In the genomic region with DNA sequence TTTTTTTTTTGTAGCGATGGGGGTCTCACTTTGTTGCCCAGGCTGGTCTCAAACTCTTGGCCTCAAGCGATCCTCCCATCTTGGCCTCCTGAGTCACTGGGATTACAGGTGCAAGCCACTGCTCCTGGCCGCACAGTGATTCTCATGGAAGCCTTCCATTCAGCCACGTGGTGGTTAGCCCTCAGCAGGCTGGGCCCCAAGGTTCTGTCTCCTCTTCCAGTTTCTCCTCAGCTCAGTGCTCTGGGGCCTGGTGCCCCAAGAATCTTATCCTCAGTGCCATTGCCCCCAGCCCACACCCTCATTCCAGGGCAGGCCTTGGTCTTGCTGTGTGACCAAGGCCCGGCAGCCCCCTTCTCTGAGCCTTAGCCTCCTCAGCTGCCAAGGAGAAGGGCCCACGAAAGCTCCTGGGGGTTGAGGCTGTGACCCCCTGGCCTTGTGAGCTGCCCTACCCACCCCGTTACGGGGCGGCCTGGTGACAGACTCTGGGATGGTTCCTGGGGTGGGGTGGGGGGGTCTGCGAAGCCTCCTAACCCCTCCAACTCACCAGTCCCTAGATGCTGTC, we compare ENCODE assay signal across 20 cellular contexts.
"Had no signal": no experiment of that assay in that cellular context is flagged by ENCODE, and none has a peak within 500 bp of the region (broad histone marks: within the 10 kb centered on the region; RNA-seq: fewer than 3 reads in every experiment).

No MANE protein-coding gene starts in this region.

- H3K4me1 Mint-ChIP-seq: activated CD4-positive, alpha-beta T cell treated with anti-CD3 and anti-CD28 coated beads, Interleukin-2, amount 10 ng/mL, durations not matched to agents 7 days and 5 days had no signal

- H3K36me3 ChIP-seq: colonic mucosa, thoracic aorta had no signal

- ATAC-seq: activated naive CD4-positive, alpha-beta T cell treated with anti-CD3 and anti-CD28 coated beads, Interleukin-2, amount 50 U/mL, for 72 hours; naive thymus-derived CD8-positive, alpha-beta T cell; WTC11 had no signal

- H3K27me3 ChIP-seq: cardiac muscle cell, colonic mucosa, esophagus squamous epithelium, hepatocyte, right atrium auricular region had no signal

- H3K9me3 ChIP-seq: colonic mucosa, esophagus squamous epithelium, left ventricle myocardium inferior, right atrium auricular region, thoracic aorta had no signal

- DNase-seq: activated CD4-positive, alpha-beta T cell treated with anti-CD3 and anti-CD28 coated beads, Interleukin-2, amount 10 ng/mL, durations not matched to agents 7 days and 5 days; activated CD8-positive, alpha-beta memory T cell treated with anti-CD3 and anti-CD28 coated beads for 24 hours; colonic mucosa; effector CD4-positive, alpha-beta T cell; esophagus squamous epithelium; kidney; left ventricle myocardium inferior; nucleus accumbens; stimulated activated CD4-positive, alpha-beta T cell treated with anti-CD3 and anti-CD28 coated beads, Interleukin-4, amount 100 ng/mL, for 4 hours; stimulated activated CD8-positive, alpha-beta memory T cell treated with anti-CD3 and anti-CD28 coated beads, Interleukin-4, amount 100 ng/mL, for 48 hours had no signal

- H3K27ac Mint-ChIP-seq: activated CD4-positive, alpha-beta T cell treated with anti-CD3 and anti-CD28 coated beads, Interleukin-2, amount 10 ng/mL, durations not matched to agents 7 days and 5 days; naive thymus-derived CD8-positive, alpha-beta T cell; stimulated activated naive CD8-positive, alpha-beta T cell treated with anti-CD3 and anti-CD28 coated beads, Interleukin-15, Interleukin-2, amounts not matched to agents 100 ng/mL and 50 ng/mL, for 24 hours; WTC11 had no signal

- H3K9me3 Mint-ChIP-seq: activated naive CD4-positive, alpha-beta T cell treated with anti-CD3 and anti-CD28 coated beads, Interleukin-2, amount 50 U/mL, for 72 hours; naive thymus-derived CD8-positive, alpha-beta T cell; stimulated activated naive CD8-positive, alpha-beta T cell treated with anti-CD3 and anti-CD28 coated beads, Interleukin-15, Interleukin-2, amounts not matched to agents 100 ng/mL and 50 ng/mL, for 24 hours had no signal

- H3K36me3 Mint-ChIP-seq: naive thymus-derived CD8-positive, alpha-beta T cell had no signal

- H3K27me3 Mint-ChIP-seq: activated CD4-positive, alpha-beta T cell treated with anti-CD3 and anti-CD28 coated beads, Interleukin-2, amount 10 ng/mL, durations not matched to agents 7 days and 5 days; naive thymus-derived CD8-positive, alpha-beta T cell; progenitor cell of endocrine pancreas; stimulated activated naive CD8-positive, alpha-beta T cell treated with anti-CD3 and anti-CD28 coated beads, Interleukin-15, Interleukin-2, amounts not matched to agents 100 ng/mL and 50 ng/mL, for 24 hours had no signal

- H3K4me2 ChIP-seq: hepatocyte had no signal

- H3K4me3 ChIP-seq: cardiac muscle cell, colonic mucosa, esophagus squamous epithelium, hepatocyte, left ventricle myocardium inferior, right atrium auricular region, skin epidermis, thoracic aorta had no signal

- H3K4me3 Mint-ChIP-seq: activated CD4-positive, alpha-beta T cell treated with anti-CD3 and anti-CD28 coated beads, Interleukin-2, amount 10 ng/mL, durations not matched to agents 7 days and 5 days; naive thymus-derived CD8-positive, alpha-beta T cell; stimulated activated naive CD8-positive, alpha-beta T cell treated with anti-CD3 and anti-CD28 coated beads, Interleukin-15, Interleukin-2, amounts not matched to agents 100 ng/mL and 50 ng/mL, for 24 hours; WTC11 had no signal

- H3K27ac ChIP-seq: cardiac muscle cell, colonic mucosa, esophagus squamous epithelium, hepatocyte, left ventricle myocardium inferior, right atrium auricular region, thoracic aorta had no signal

- H2AFZ ChIP-seq: hepatocyte had no signal
